Comparison of ENCODE assay signal across 30 cellular contexts in genomic region chr1:196367838-196368237, GRCh38.
"Had no signal": no experiment of that assay in that cellular context is flagged by ENCODE, and none has a peak within 500 bp of the region (broad histone marks: within the 10 kb centered on the region; RNA-seq: fewer than 3 reads in every experiment).

No MANE protein-coding gene starts in this region.

- FAIRE-seq: bronchial epithelial cell had no signal

- H3K4me3 ChIP-seq: ascending aorta, cardiac muscle cell had no signal

- H3K27ac ChIP-seq: ascending aorta, cardiac muscle cell, VCaP had no signal

- DNase-seq: activated B cell treated with CpG ODN at 0.5 μM for 24 hours; activated CD4-positive, alpha-beta memory T cell treated with anti-CD3 and anti-CD28 coated beads for 36 hours; activated CD4-positive, alpha-beta T cell treated with anti-CD3 and anti-CD28 coated beads for 4 hours; activated CD4-positive, alpha-beta T cell treated with anti-CD3 and anti-CD28 coated beads, Interleukin-2, amount 10 ng/mL, durations not matched to agents 24 days and 14 days; activated CD4-positive, alpha-beta T cell treated with anti-CD3 and anti-CD28 coated beads, Interleukin-2, amount 50 U/mL, for 1 hour; activated CD4-positive, alpha-beta T cell treated with anti-CD3 and anti-CD28 coated beads, Interleukin-2, amount 50 U/mL, for 4 hours; activated CD4-positive, CD25-positive, alpha-beta regulatory T cell treated with anti-CD3 and anti-CD28 coated beads, Interleukin-2, amount 50 U/mL, for 72 hours; activated CD8-positive, alpha-beta memory T cell treated with anti-CD3 and anti-CD28 coated beads, Interleukin-2, amount 50 U/mL, for 4 hours; activated CD8-positive, alpha-beta T cell treated with anti-CD3 and anti-CD28 coated beads for 36 hours; activated effector memory CD4-positive, alpha-beta T cell treated with anti-CD3 and anti-CD28 coated beads, Interleukin-2, amount 50 U/mL, for 16 hours; activated gamma-delta T cell treated with Interleukin-2 at 50 U/mL for 16 hours; activated naive CD4-positive, alpha-beta T cell; activated naive CD4-positive, alpha-beta T cell treated with anti-CD3 and anti-CD28 coated beads, Interleukin-2, amount 10 ng/mL, durations not matched to agents 7 days and 5 days; activated naive CD8-positive, alpha-beta T cell treated with anti-CD3 and anti-CD28 coated beads, Interleukin-2, amount 10 ng/mL, durations not matched to agents 7 days and 5 days; activated naive CD8-positive, alpha-beta T cell treated with anti-CD3 and anti-CD28 coated beads, Interleukin-2, amount 50 U/mL, for 24 hours; activated T-cell treated with anti-CD3 and anti-CD28 coated beads for 4 hours; activated T-cell treated with anti-CD3 and anti-CD28 coated beads, Interleukin-2, amount 50 U/mL, for 1 hour; activated T-cell treated with anti-CD3 and anti-CD28 coated beads, Interleukin-2, amount 50 U/mL, for 4 hours; activated T-cell treated with anti-CD3 and anti-CD28 coated beads, Interleukin-2, amount 50 U/mL, for 72 hours; amygdala; anterior cingulate cortex; caudate nucleus; cerebellar nuclear complex; T-helper 2 cell; T-helper 9 cell had no signal

- ATAC-seq: activated CD8-positive, alpha-beta T cell treated with anti-CD3 and anti-CD28 coated beads for 36 hours; activated naive CD8-positive, alpha-beta T cell treated with anti-CD3 and anti-CD28 coated beads, Interleukin-2, amount 50 U/mL, for 24 hours; activated T-cell treated with anti-CD3 and anti-CD28 coated beads, Interleukin-2, amount 50 U/mL, for 4 hours; activated T-cell treated with anti-CD3 and anti-CD28 coated beads, Interleukin-2, amount 50 U/mL, for 72 hours; activated T-helper 17 cell treated with anti-CD3 and anti-CD28 coated beads, Interleukin-2, amount 50 U/mL, for 72 hours had no signal

- H3K9me3 ChIP-seq: ascending aorta had no signal

- H3K27me3 ChIP-seq: ascending aorta, cardiac muscle cell had no signal

- H3K4me1 ChIP-seq: ascending aorta had no signal

- H3K36me3 ChIP-seq: ascending aorta, cardiac muscle cell had no signal
